ENCODE assay signal across 19 cellular contexts in genomic region chr17:77512062-77512946, GRCh38.
DNase-seq lines count a peak whose midpoint lies in the region; ATAC-seq, FAIRE-seq and TF ChIP-seq lines count a peak whose summit lies in the region.
"Had no signal": no experiment of that assay in that cellular context is flagged by ENCODE, and none has a peak within 500 bp of the region (broad histone marks: within the 10 kb centered on the region; RNA-seq: fewer than 3 reads in every experiment).

No MANE protein-coding gene starts in this region.

- TF ChIP-seq EP300 in HepG2 (IDR thresholded peaks at IDR 0.05; ENCODE audit: low read depth in 2 of 2, low read length in 2 of 2) (peak; percentile 33 to 97; a peak in 2 of 4 replicates), HepG2 (CRISPR knock-in tag; IDR thresholded peaks at IDR 0.05; ENCODE audit: borderline replicate concordance) (peak; percentile 97)

- in situ Hi-C loops in HepG2 (cut with HindIII; ENCODE audit: extremely low pct_ligation_motif_present, low pct_unique_long_range_greater_than_20kb) (no loop called here), SK-MEL-5 (cut with HindIII; ENCODE audit: low pct_unique_long_range_greater_than_20kb, low sequenced_read_pairs) (loop anchor here (10.0 kb wide), 1 partner anchor 82 kb away; no protein-coding TSS in a partner anchor)

- H4K8ac ChIP-seq in mesenchymal stem cell (ENCODE audit: low read length), result no peak overlapping the region

- TF ChIP-seq CTCF in HepG2 (CRISPR knock-in tag; IDR thresholded peaks at IDR 0.05) (peak; percentile 27; the same call in 1 of the 2 replicates), right lobe of liver (IDR thresholded peaks at IDR 0.05) (no peak), fibroblast of villous mesenchyme (IDR thresholded peaks at IDR 0.05; ENCODE audit: insufficient read depth, low read depth, low read length) (no peak)

- CTCF ChIA-PET in HepG2 (lab: Yijun Ruan, JAX; ENCODE audit: low intra/inter-chr PET ratio, low total read pairs), result no interaction called here

- TSS peak; percentile 58 for BruUV-seq in HepG2 (replicated peaks; lab: Mats Ljungman, UMichigan)

- peaks cover 77% of the 10 kb centered on the region for H3K4me1 ChIP-seq in HepG2 (ENCODE audit: insufficient read depth, low read length)
- H3K4me1 ChIP-seq in right lobe of liver, result no peaks in the 10 kb centered on the region
- no peaks in the 10 kb centered on the region for H3K4me1 ChIP-seq in mesenchymal stem cell (ENCODE audit: control insufficient read depth, insufficient read depth, low read depth, low read length)
- H3K4me1 ChIP-seq: Caco-2 had no signal

- peak; percentile 81 for ATAC-seq in HepG2
- no peak for ATAC-seq in right lobe of liver
- no peak for ATAC-seq in HG02885 (IDR thresholded peaks at IDR 0.05; ENCODE audit: poor library complexity, unreplicated experiment)
- no peak for ATAC-seq in effector memory CD8-positive, alpha-beta T cell (replicated peaks)

- intact Hi-C loops in HepG2 (cut with micrococcal nuclease; ENCODE audit: unreplicated experiment) (no loop called here), right lobe of liver (cut with DNase I) (no loop called here)

- POLR2A ChIA-PET in HepG2 (lab: Yijun Ruan, JAX), result interaction anchor here (0.6 to 2.2 kb wide), 5 partner anchors 58 to 542 kb away, joined by 4 to 7 read pairs (median 7); partner anchors contain the start of gene TNRC6C

- H2BK120ac ChIP-seq in mesenchymal stem cell (ENCODE audit: low read depth, low read length), result no peak overlapping the region

- no peaks in the 10 kb centered on the region for H3K79me1 ChIP-seq in mesenchymal stem cell (replicated peaks; ENCODE audit: low read length, poor library complexity, severe bottlenecking)

- H3K9ac ChIP-seq in HepG2 (ENCODE audit: insufficient read depth, low read depth, low read length) (peak overlapping the region; percentile 65), mesenchymal stem cell (ENCODE audit: low read length) (no peak overlapping the region)
- H3K9ac ChIP-seq: KMS-11 had no signal

- no peak for FAIRE-seq in HepG2 (lab: Jason Lieb, UNC)

- H3K23ac ChIP-seq in mesenchymal stem cell (ENCODE audit: low read length in 2 of 2), result no peak overlapping the region

- no peaks in the 10 kb centered on the region for H3K27me3 Mint-ChIP-seq in effector memory CD8-positive, alpha-beta T cell

- DNase-seq in HepG2 (ENCODE audit: low spot score) (peak; percentile 99), right lobe of liver (no peak), SK-MEL-5 (ENCODE audit: low read depth, low spot score) (peak; percentile 47), fibroblast of villous mesenchyme (ENCODE audit: low read depth) (peak; percentile 49), mesenchymal stem cell (no peak)
- no peak for DNase-seq in effector memory CD8-positive, alpha-beta T cell
- DNase-seq: AML-193; Caco-2; CD4-positive, CD25-positive, alpha-beta regulatory T cell; DMS153; GOT3; NCI-H1092; NCI-H146; NCI-H2081 treated with DMSO at 0.1 percent for 48 hours; NCI-H226; NCI-H524 treated with DMSO at 0.1 percent for 48 hours; SHP77 had no signal

- H4K20me1 ChIP-seq in HepG2 (ENCODE audit: insufficient read depth, low read length), result no peaks in the 10 kb centered on the region

- H3K27me3 ChIP-seq in HepG2 (ENCODE audit: control insufficient read depth in 1 of 2, insufficient read depth in 2 of 2, low read length in 2 of 2) (no peaks in the 10 kb centered on the region), right lobe of liver (no peaks in the 10 kb centered on the region), mesenchymal stem cell (ENCODE audit: control insufficient read depth in 1 of 2, insufficient read depth in 1 of 2, low read length in 2 of 2) (no peaks in the 10 kb centered on the region)

- no peak overlapping the region for H3K27ac Mint-ChIP-seq in effector memory CD8-positive, alpha-beta T cell

- H2BK5ac ChIP-seq in mesenchymal stem cell (ENCODE audit: low read depth, low read length, poor library complexity, severe bottlenecking), result no peak overlapping the region

- H3K14ac ChIP-seq in mesenchymal stem cell (ENCODE audit: low read length in 2 of 2), result no peak overlapping the region

- no peak overlapping the region for H3K4me3 Mint-ChIP-seq in effector memory CD8-positive, alpha-beta T cell
- H3K4me3 Mint-ChIP-seq: CD4-positive, CD25-positive, alpha-beta regulatory T cell had no signal

- H3K4ac ChIP-seq in mesenchymal stem cell (ENCODE audit: low read depth in 1 of 2, low read length in 2 of 2), result no peak overlapping the region

- H3K36me3 ChIP-seq in HepG2 (replicated peaks in 1 of 2; ENCODE audit: control insufficient read depth in 1 of 2, insufficient read depth in 2 of 2, low read length in 2 of 2) (no peaks in the 10 kb centered on the region), right lobe of liver (no peaks in the 10 kb centered on the region), mesenchymal stem cell (ENCODE audit: control insufficient read depth in 1 of 2, insufficient read depth in 2 of 2, low read depth in 1 of 2, low read length in 2 of 2) (peaks cover 6 to 10% of the 10 kb centered on the region in 2 experiments)

- no peaks in the 10 kb centered on the region for H3K9me3 Mint-ChIP-seq in effector memory CD8-positive, alpha-beta T cell

- no peak for TF ChIP-seq RAD21 in HepG2 (CRISPR knock-in tag; IDR thresholded peaks at IDR 0.05)

- H2AK5ac ChIP-seq in mesenchymal stem cell (ENCODE audit: low read length, severe bottlenecking), result no peak overlapping the region

- peaks cover 7% of the 10 kb centered on the region; the same call in 1 of the 2 replicates for H3K9me3 ChIP-seq in HepG2 (ENCODE audit: low read length)
- no peaks in the 10 kb centered on the region for H3K9me3 ChIP-seq in right lobe of liver
- peaks cover 15% of the 10 kb centered on the region for H3K9me3 ChIP-seq in mesenchymal stem cell (ENCODE audit: control insufficient read depth, low read length)
- H3K9me3 ChIP-seq: Caco-2 had no signal

- H4K91ac ChIP-seq in mesenchymal stem cell (ENCODE audit: low read length), result no peak overlapping the region

- no peak overlapping the region for H3K18ac ChIP-seq in mesenchymal stem cell (ENCODE audit: low read depth in 1 of 2, low read length in 2 of 2)

- H2BK15ac ChIP-seq in mesenchymal stem cell (ENCODE audit: low read depth, poor library complexity, severe bottlenecking), result no peak overlapping the region

- peak overlapping the region; percentile 76 for H3K4me2 ChIP-seq in HepG2 (ENCODE audit: low read depth, low read length)
- no peak overlapping the region for H3K4me2 ChIP-seq in mesenchymal stem cell (ENCODE audit: low read length, poor library complexity, severe bottlenecking)
- H3K4me2 ChIP-seq: KMS-11 had no signal

- H3K27ac ChIP-seq in HepG2 (ENCODE audit: extremely low read length, insufficient read depth, low read length) (peak overlapping the region; percentile 81), right lobe of liver (no peak overlapping the region), mesenchymal stem cell (ENCODE audit: low read length, poor library complexity, severe bottlenecking) (no peak overlapping the region)
- H3K27ac ChIP-seq: KMS-11 had no signal

- no peak overlapping the region for H2AFZ ChIP-seq in HepG2 (ENCODE audit: low read length)
- H2AFZ ChIP-seq in mesenchymal stem cell (ENCODE audit: low read depth, low read length), result no peak overlapping the region

- H3K36me3 Mint-ChIP-seq in effector memory CD8-positive, alpha-beta T cell (ENCODE audit: insufficient read depth), result no peaks in the 10 kb centered on the region

- H3K4me3 ChIP-seq in HepG2 (replicated peaks in 1 of 3; ENCODE audit: insufficient read depth in 1 of 3, low read depth in 2 of 3, low read length in 3 of 3) (peak overlapping the region; percentile 23 to 38 (median 29); a peak in 3 of 6 replicates), right lobe of liver (no peak overlapping the region), fibroblast of villous mesenchyme (ENCODE audit: low read depth, low read length) (no peak overlapping the region), mesenchymal stem cell (ENCODE audit: insufficient read depth in 1 of 2, low read depth in 1 of 2, low read length in 2 of 2) (no peak overlapping the region)

- no peak overlapping the region for H2BK12ac ChIP-seq in mesenchymal stem cell (ENCODE audit: low read length in 2 of 2)

- H3K79me2 ChIP-seq in HepG2 (ENCODE audit: insufficient read depth, low read length), result no peaks in the 10 kb centered on the region

- peaks cover 0 to 4% of the 10 kb centered on the region in 2 donors for H3K4me1 Mint-ChIP-seq in effector memory CD8-positive, alpha-beta T cell (ENCODE audit: low read depth in 2 of 2)

- WGBS in HepG2 (ENCODE audit: low lambda C conversion rate), result 13% methylated on average over 6 of the region's 6 CpGs
- 72% methylated on average over 4 of the region's 6 CpGs for WGBS in right lobe of liver (ENCODE audit: insufficient coverage, low coverage, low lambda C conversion rate, missing lambda C conversion rate)
- 88% methylated on average over 3 of the region's 6 CpGs for WGBS in mesenchymal stem cell

- TF ChIP-seq POLR2A in HepG2 (IDR thresholded peaks at IDR 0.05; ENCODE audit: insufficient read depth in 1 of 2, low read depth in 2 of 2, low read length in 2 of 2) (no peak), right lobe of liver (IDR thresholded peaks at IDR 0.05) (no peak)

TF ChIP-seq in HepG2, 621 proteins besides CTCF, POLR2A, EP300 and RAD21 (continues in another document):
- no peak for TF ChIP-seq SMARCE1 (IDR thresholded peaks at IDR 0.05; ENCODE audit: borderline replicate concordance)

Comparison
In these comparisons a context has a peak if more than half of its experiments do, and no peak if none do; other contexts are left out.
1. DNase-seq: peak in HepG2 (single experiment), SK-MEL-5 (single experiment) and fibroblast of villous mesenchyme (single experiment); none in right lobe of liver (0 of 3), mesenchymal stem cell (single experiment) and effector memory CD8-positive, alpha-beta T cell (0 of 3).
2. H3K4me3 ChIP-seq: peak in HepG2 (3 of 3); none in right lobe of liver (0 of 3), fibroblast of villous mesenchyme (single experiment) and mesenchymal stem cell (0 of 2).